ENCODE assay signal across 28 cellular contexts in the genomic region with DNA sequence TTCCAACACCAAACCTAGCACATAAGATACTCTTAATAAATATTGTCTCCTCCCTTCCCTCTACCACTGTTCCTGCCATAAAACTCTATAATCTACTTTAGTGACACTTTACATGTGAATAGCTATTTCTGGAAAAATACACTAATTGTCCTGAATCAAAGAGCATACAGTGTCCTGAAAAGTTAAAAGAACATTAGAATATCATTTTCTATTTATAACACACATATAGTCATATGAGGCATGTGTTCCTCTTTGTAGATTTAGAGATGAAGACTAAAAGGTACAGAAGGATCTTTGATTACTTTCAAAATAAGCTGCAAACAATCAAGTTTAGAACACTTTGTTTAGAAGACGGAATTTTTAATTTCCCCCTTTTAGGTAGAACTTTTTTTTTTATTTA. TPM values are rescaled to one million over a fixed set of nuclear protein-coding genes. Genes with fewer than 3 reads are reported as not detected.
DNase-seq lines count a peak whose midpoint lies in the region; ATAC-seq and TF ChIP-seq lines count a peak whose summit lies in the region.
"Had no signal": no experiment of that assay in that cellular context is flagged by ENCODE, and none has a peak within 500 bp of the region (broad histone marks: within the 10 kb centered on the region; RNA-seq: fewer than 3 reads in every experiment).

No MANE protein-coding gene starts in this region.

- H4K20me1 ChIP-seq in osteoblast (ENCODE audit: insufficient read depth, low read length): peaks cover 36% of the 10 kb centered on the region

- no peak overlapping the region for H3K4me3 ChIP-seq in CD8-positive, alpha-beta memory T cell (ENCODE audit: low read length)
- no peak overlapping the region for H3K4me3 ChIP-seq in osteoblast (ENCODE audit: insufficient read depth, low read length)
- H3K4me3 ChIP-seq: ovary, vagina had no signal

- no peaks in the 10 kb centered on the region for H3K9me3 ChIP-seq in CD8-positive, alpha-beta memory T cell (ENCODE audit: low read length)
- no peaks in the 10 kb centered on the region for H3K9me3 ChIP-seq in osteoblast (ENCODE audit: low read depth, low read length)
- H3K9me3 ChIP-seq: ovary, vagina had no signal

- CTCF ChIA-PET in activated naive CD4-positive, alpha-beta T cell treated with anti-CD3 and anti-CD28 coated beads, Interleukin-2, amount 10 ng/mL, durations not matched to agents 7 days and 5 days (lab: Charles Lee): interaction anchor here (0.7 to 3.0 kb wide), 3 partner anchors 9 to 23 kb away, joined by 3 to 19 read pairs (median 4); no protein-coding TSS in a partner anchor
- CTCF ChIA-PET in CD8-positive, alpha-beta memory T cell (lab: Charles Lee): interaction anchor here (1.3 kb wide), 1 partner anchor 13 kb away, joined by 6 read pairs; no protein-coding TSS in a partner anchor

- no peaks in the 10 kb centered on the region for H3K9me3 Mint-ChIP-seq in activated naive CD4-positive, alpha-beta T cell treated with anti-CD3 and anti-CD28 coated beads, Interleukin-2, amount 10 ng/mL, durations not matched to agents 7 days and 5 days
- H3K9me3 Mint-ChIP-seq in activated naive CD4-positive, alpha-beta T cell treated with anti-CD3 and anti-CD28 coated beads, Interleukin-2, amount 50 U/mL, for 72 hours: no peaks in the 10 kb centered on the region
- H3K9me3 Mint-ChIP-seq in CD8-positive, alpha-beta memory T cell: no peaks in the 10 kb centered on the region
- no peaks in the 10 kb centered on the region for H3K9me3 Mint-ChIP-seq in activated naive CD8-positive, alpha-beta T cell treated with anti-CD3 and anti-CD28 coated beads, Interleukin-2, amount 50 U/mL, for 24 hours
- H3K9me3 Mint-ChIP-seq: activated naive CD8-positive, alpha-beta T cell treated with anti-CD3 and anti-CD28 coated beads, Interleukin-2, amount 10 ng/mL, durations not matched to agents 7 days and 5 days; effector memory CD8-positive, alpha-beta T cell; IgD-negative memory B cell; nephron; stimulated activated naive CD8-positive, alpha-beta T cell treated with anti-CD3 and anti-CD28 coated beads, Interleukin-15, amount 100 ng/mL, for 72 hours had no signal

- no peak for DNase-seq in activated naive CD4-positive, alpha-beta T cell treated with anti-CD3 and anti-CD28 coated beads, Interleukin-2, amount 10 ng/mL, durations not matched to agents 7 days and 5 days
- DNase-seq in activated naive CD4-positive, alpha-beta T cell treated with anti-CD3 and anti-CD28 coated beads, Interleukin-2, amount 50 U/mL, for 72 hours (ENCODE audit: low spot score in 2 of 2): no peak
- DNase-seq in CD8-positive, alpha-beta memory T cell: no peak
- DNase-seq in activated naive CD8-positive, alpha-beta T cell treated with anti-CD3 and anti-CD28 coated beads, Interleukin-2, amount 50 U/mL, for 24 hours: no peak
- no peak for DNase-seq in osteoblast (ENCODE audit: insufficient read length, low spot score, missing footprints)
- DNase-seq in NCI-H1694 treated with DMSO at 0.1 percent for 48 hours (lab: John Stamatoyannopoulos, UW): no peak
- DNase-seq in anterior cingulate cortex (lab: John Stamatoyannopoulos, UW): no peak
- DNase-seq: activated CD4-positive, alpha-beta T cell treated with anti-CD3 and anti-CD28 coated beads for 48 hours; activated CD8-positive, alpha-beta memory T cell treated with anti-CD3 and anti-CD28 coated beads, Interleukin-2, amount 10 ng/mL, durations not matched to agents 7 days and 5 days; activated naive CD8-positive, alpha-beta T cell treated with anti-CD3 and anti-CD28 coated beads, Interleukin-2, amount 10 ng/mL, durations not matched to agents 7 days and 5 days; cortex of kidney; DMS153; effector memory CD8-positive, alpha-beta T cell; H7; islet precursor cell; NCI-H748 treated with DMSO at 0.1 percent for 48 hours; ovary; retina; SIG-M5; small intestine; stimulated activated naive CD8-positive, alpha-beta T cell treated with anti-CD3 and anti-CD28 coated beads, Interleukin-15, amount 100 ng/mL, for 72 hours; T1000 had no signal

- H3K27me3 Mint-ChIP-seq in activated naive CD4-positive, alpha-beta T cell treated with anti-CD3 and anti-CD28 coated beads, Interleukin-2, amount 10 ng/mL, durations not matched to agents 7 days and 5 days: no peaks in the 10 kb centered on the region
- H3K27me3 Mint-ChIP-seq in CD8-positive, alpha-beta memory T cell: no peaks in the 10 kb centered on the region
- no peaks in the 10 kb centered on the region for H3K27me3 Mint-ChIP-seq in activated naive CD8-positive, alpha-beta T cell treated with anti-CD3 and anti-CD28 coated beads, Interleukin-2, amount 50 U/mL, for 24 hours
- H3K27me3 Mint-ChIP-seq: activated CD8-positive, alpha-beta memory T cell treated with anti-CD3 and anti-CD28 coated beads, Interleukin-2, amount 10 ng/mL, durations not matched to agents 7 days and 5 days; activated naive CD8-positive, alpha-beta T cell treated with anti-CD3 and anti-CD28 coated beads, Interleukin-2, amount 10 ng/mL, durations not matched to agents 7 days and 5 days; effector memory CD8-positive, alpha-beta T cell; IgD-negative memory B cell; stimulated activated naive CD8-positive, alpha-beta T cell treated with anti-CD3 and anti-CD28 coated beads, Interleukin-15, amount 100 ng/mL, for 72 hours had no signal

- H3K36me3 Mint-ChIP-seq in activated naive CD4-positive, alpha-beta T cell treated with anti-CD3 and anti-CD28 coated beads, Interleukin-2, amount 10 ng/mL, durations not matched to agents 7 days and 5 days: peaks cover 36% of the 10 kb centered on the region
- peaks cover 0 to 8% of the 10 kb centered on the region in 2 donors for H3K36me3 Mint-ChIP-seq in activated naive CD4-positive, alpha-beta T cell treated with anti-CD3 and anti-CD28 coated beads, Interleukin-2, amount 50 U/mL, for 72 hours
- peaks cover 5 to 55% (median 6%) of the 10 kb centered on the region in 3 donors for H3K36me3 Mint-ChIP-seq in CD8-positive, alpha-beta memory T cell
- H3K36me3 Mint-ChIP-seq in activated naive CD8-positive, alpha-beta T cell treated with anti-CD3 and anti-CD28 coated beads, Interleukin-2, amount 50 U/mL, for 24 hours (ENCODE audit: low read depth): peaks cover 33% of the 10 kb centered on the region
- H3K36me3 Mint-ChIP-seq: IgD-negative memory B cell had no signal

- H2AFZ ChIP-seq in osteoblast (ENCODE audit: low read length): no peak overlapping the region

- no peak for ATAC-seq in activated naive CD4-positive, alpha-beta T cell treated with anti-CD3 and anti-CD28 coated beads, Interleukin-2, amount 50 U/mL, for 72 hours
- no peak for ATAC-seq in activated naive CD8-positive, alpha-beta T cell treated with anti-CD3 and anti-CD28 coated beads, Interleukin-2, amount 50 U/mL, for 24 hours
- ATAC-seq in GM19452 (IDR thresholded peaks at IDR 0.05; ENCODE audit: unreplicated experiment): no peak
- ATAC-seq: activated CD8-positive, alpha-beta memory T cell treated with anti-CD3 and anti-CD28 coated beads, Interleukin-2, amount 10 ng/mL, durations not matched to agents 7 days and 5 days; effector memory CD8-positive, alpha-beta T cell; stimulated activated naive CD8-positive, alpha-beta T cell treated with anti-CD3 and anti-CD28 coated beads, Interleukin-15, amount 100 ng/mL, for 72 hours had no signal

- no peak overlapping the region for H3K27ac ChIP-seq in CD8-positive, alpha-beta memory T cell (ENCODE audit: low read depth, low read length)
- peak overlapping the region; percentile 57 for H3K27ac ChIP-seq in osteoblast (ENCODE audit: low read depth, low read length)
- H3K27ac ChIP-seq: ovary, vagina, VCaP had no signal

- peaks cover 78% of the 10 kb centered on the region for H3K79me2 ChIP-seq in osteoblast (ENCODE audit: insufficient read depth, low read length)

- H3K4me1 Mint-ChIP-seq in activated naive CD4-positive, alpha-beta T cell treated with anti-CD3 and anti-CD28 coated beads, Interleukin-2, amount 10 ng/mL, durations not matched to agents 7 days and 5 days: peaks cover 30% of the 10 kb centered on the region
- peaks cover 42 to 65% (median 58%) of the 10 kb centered on the region in 3 donors for H3K4me1 Mint-ChIP-seq in CD8-positive, alpha-beta memory T cell
- peaks cover 50% of the 10 kb centered on the region for H3K4me1 Mint-ChIP-seq in activated naive CD8-positive, alpha-beta T cell treated with anti-CD3 and anti-CD28 coated beads, Interleukin-2, amount 50 U/mL, for 24 hours

- POLR2A ChIA-PET in CD8-positive, alpha-beta memory T cell (lab: Charles Lee): interaction anchor here (0.6 kb wide), 1 partner anchor 11 kb away, joined by 3 read pairs; no protein-coding TSS in a partner anchor

- TF ChIP-seq CTCF in osteoblast (IDR thresholded peaks at IDR 0.05; ENCODE audit: extremely low read depth, low read depth, low read length): no peak

- peaks cover 35% of the 10 kb centered on the region for H3K4me1 ChIP-seq in CD8-positive, alpha-beta memory T cell (ENCODE audit: insufficient read depth, low read length)
- H3K4me1 ChIP-seq in osteoblast (ENCODE audit: insufficient read depth, low read length): peaks cover 74% of the 10 kb centered on the region

- no peak overlapping the region for H3K4me2 ChIP-seq in osteoblast (ENCODE audit: insufficient read depth, low read length)

- no peak overlapping the region for H3K4me3 Mint-ChIP-seq in activated naive CD4-positive, alpha-beta T cell treated with anti-CD3 and anti-CD28 coated beads, Interleukin-2, amount 10 ng/mL, durations not matched to agents 7 days and 5 days
- H3K4me3 Mint-ChIP-seq in CD8-positive, alpha-beta memory T cell: no peak overlapping the region
- no peak overlapping the region for H3K4me3 Mint-ChIP-seq in activated naive CD8-positive, alpha-beta T cell treated with anti-CD3 and anti-CD28 coated beads, Interleukin-2, amount 50 U/mL, for 24 hours
- H3K4me3 Mint-ChIP-seq: activated CD8-positive, alpha-beta memory T cell treated with anti-CD3 and anti-CD28 coated beads, Interleukin-2, amount 10 ng/mL, durations not matched to agents 7 days and 5 days; activated naive CD8-positive, alpha-beta T cell treated with anti-CD3 and anti-CD28 coated beads, Interleukin-2, amount 10 ng/mL, durations not matched to agents 7 days and 5 days; effector memory CD8-positive, alpha-beta T cell; IgD-negative memory B cell; nephron; stimulated activated naive CD8-positive, alpha-beta T cell treated with anti-CD3 and anti-CD28 coated beads, Interleukin-15, amount 100 ng/mL, for 72 hours had no signal

- H3K27ac Mint-ChIP-seq in activated naive CD4-positive, alpha-beta T cell treated with anti-CD3 and anti-CD28 coated beads, Interleukin-2, amount 10 ng/mL, durations not matched to agents 7 days and 5 days: peak overlapping the region; percentile 15
- peak overlapping the region in 1 of 2 donors; percentile 47 for H3K27ac Mint-ChIP-seq in activated naive CD4-positive, alpha-beta T cell treated with anti-CD3 and anti-CD28 coated beads, Interleukin-2, amount 50 U/mL, for 72 hours
- peak overlapping the region; percentile 4 to 79 (median 58) for H3K27ac Mint-ChIP-seq in CD8-positive, alpha-beta memory T cell
- H3K27ac Mint-ChIP-seq in activated naive CD8-positive, alpha-beta T cell treated with anti-CD3 and anti-CD28 coated beads, Interleukin-2, amount 50 U/mL, for 24 hours: peak overlapping the region; percentile 74
- H3K27ac Mint-ChIP-seq: activated CD8-positive, alpha-beta memory T cell treated with anti-CD3 and anti-CD28 coated beads, Interleukin-2, amount 10 ng/mL, durations not matched to agents 7 days and 5 days; activated naive CD8-positive, alpha-beta T cell treated with anti-CD3 and anti-CD28 coated beads, Interleukin-2, amount 10 ng/mL, durations not matched to agents 7 days and 5 days had no signal

- H3K36me3 ChIP-seq in CD8-positive, alpha-beta memory T cell (ENCODE audit: insufficient read depth, low read length): peaks cover 27% of the 10 kb centered on the region
- peaks cover 44% of the 10 kb centered on the region for H3K36me3 ChIP-seq in osteoblast (ENCODE audit: insufficient read depth, low read length)
- H3K36me3 ChIP-seq: ovary had no signal

- no peaks in the 10 kb centered on the region for H3K27me3 ChIP-seq in CD8-positive, alpha-beta memory T cell (ENCODE audit: insufficient read depth, low read length, poor library complexity, severe bottlenecking)
- no peaks in the 10 kb centered on the region for H3K27me3 ChIP-seq in osteoblast (ENCODE audit: insufficient read depth, low read length)
- H3K27me3 ChIP-seq: ovary, vagina had no signal

RNA-seq across cellular contexts. Expression of a gene that starts 13.6 kb away (rescaled TPM):
- 100 to 1,000 TPM in 1 of 2 donors, 10 to 100 TPM in 1; 90.0 to 128 TPM for total RNA-seq in activated naive CD4-positive, alpha-beta T cell treated with anti-CD3 and anti-CD28 coated beads, Interleukin-2, amount 50 U/mL, for 72 hours
- 100 to 1,000 TPM; 110 to 113 TPM for total RNA-seq in CD8-positive, alpha-beta memory T cell
- polyA plus RNA-seq in CD8-positive, alpha-beta memory T cell: 147 TPM
- 260 TPM in 2 replicates for total RNA-seq in osteoblast

RNA-seq across cellular contexts. Expression of a gene that starts 29.3 kb away (rescaled TPM):
- not detected for total RNA-seq in activated naive CD4-positive, alpha-beta T cell treated with anti-CD3 and anti-CD28 coated beads, Interleukin-2, amount 50 U/mL, for 72 hours
- not detected for total RNA-seq in CD8-positive, alpha-beta memory T cell
- polyA plus RNA-seq in CD8-positive, alpha-beta memory T cell: not detected
- not detected in 2 replicates for total RNA-seq in osteoblast
- total RNA-seq: activated CD8-positive, alpha-beta memory T cell treated with anti-CD3 and anti-CD28 coated beads, Interleukin-2, amount 10 ng/mL, durations not matched to agents 7 days and 5 days; activated naive CD8-positive, alpha-beta T cell treated with anti-CD3 and anti-CD28 coated beads, Interleukin-2, amount 10 ng/mL, durations not matched to agents 7 days and 5 days; cardiac septum; H7; ovary; vagina had no signal
- polyA plus RNA-seq: IgD-negative memory B cell, ovary had no signal

RNA-seq across cellular contexts. Expression of a gene that starts 44.5 kb away (rescaled TPM):
- total RNA-seq in activated naive CD4-positive, alpha-beta T cell treated with anti-CD3 and anti-CD28 coated beads, Interleukin-2, amount 50 U/mL, for 72 hours: 10 to 100 TPM; 49.6 to 70.6 TPM
- total RNA-seq in CD8-positive, alpha-beta memory T cell: 100 to 1,000 TPM in 1 of 2 experiments, 10 to 100 TPM in 1; 96.4 to 101 TPM
- 65.3 TPM for polyA plus RNA-seq in CD8-positive, alpha-beta memory T cell
- 60.4 and 62.6 TPM in 2 replicates for total RNA-seq in osteoblast
